1 cellular context compared by ENCODE assay signal in the genomic region with DNA sequence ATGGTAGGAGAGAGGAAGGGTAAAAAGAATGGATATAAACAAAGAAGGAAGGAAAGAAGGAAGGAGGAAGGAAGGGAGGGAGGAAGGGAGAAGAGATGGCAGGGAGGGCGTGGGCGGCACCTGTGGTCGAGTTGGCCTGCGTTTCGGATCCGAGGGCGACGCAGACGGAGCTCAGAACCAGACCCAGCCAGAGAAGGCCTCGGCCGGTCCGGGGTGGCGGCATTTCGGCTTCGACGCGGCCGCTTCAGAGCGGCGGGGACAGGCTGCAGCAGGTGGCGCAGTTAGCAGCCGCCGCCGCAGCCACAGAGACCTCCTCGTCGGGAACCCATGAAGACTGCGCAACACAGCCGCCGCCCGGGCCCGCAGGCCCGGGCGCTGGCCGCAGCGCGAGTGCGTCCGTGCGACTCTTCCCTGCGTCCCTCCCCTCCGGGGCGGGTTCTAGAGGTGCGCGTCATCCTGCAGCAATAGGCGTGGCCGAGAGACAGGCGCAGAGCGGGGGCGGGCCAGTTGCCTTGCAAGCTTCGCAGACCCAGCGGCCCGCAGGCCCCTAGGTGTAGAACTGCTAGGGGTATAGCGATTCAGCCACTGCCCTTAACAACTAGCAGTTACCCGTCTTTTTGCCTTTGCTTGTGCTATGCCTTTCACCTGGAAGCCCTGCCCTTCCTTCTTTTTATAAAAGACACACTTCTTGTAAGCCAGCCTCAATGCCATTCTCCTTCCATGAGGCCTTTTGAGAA.
TF ChIP-seq lines count a peak whose summit lies in the region.

Gene IDS, minus strand, starts transcription at position 392 of the 737 bp plus-strand sequence. Its CDS starts 169 bp downstream, at position 223.

TF ChIP-seq in HEK293, 187 proteins besides CTCF, POLR2A, EP300 and RAD21 (continued from another document and continues in another):
- TF ChIP-seq, protein P1, sequence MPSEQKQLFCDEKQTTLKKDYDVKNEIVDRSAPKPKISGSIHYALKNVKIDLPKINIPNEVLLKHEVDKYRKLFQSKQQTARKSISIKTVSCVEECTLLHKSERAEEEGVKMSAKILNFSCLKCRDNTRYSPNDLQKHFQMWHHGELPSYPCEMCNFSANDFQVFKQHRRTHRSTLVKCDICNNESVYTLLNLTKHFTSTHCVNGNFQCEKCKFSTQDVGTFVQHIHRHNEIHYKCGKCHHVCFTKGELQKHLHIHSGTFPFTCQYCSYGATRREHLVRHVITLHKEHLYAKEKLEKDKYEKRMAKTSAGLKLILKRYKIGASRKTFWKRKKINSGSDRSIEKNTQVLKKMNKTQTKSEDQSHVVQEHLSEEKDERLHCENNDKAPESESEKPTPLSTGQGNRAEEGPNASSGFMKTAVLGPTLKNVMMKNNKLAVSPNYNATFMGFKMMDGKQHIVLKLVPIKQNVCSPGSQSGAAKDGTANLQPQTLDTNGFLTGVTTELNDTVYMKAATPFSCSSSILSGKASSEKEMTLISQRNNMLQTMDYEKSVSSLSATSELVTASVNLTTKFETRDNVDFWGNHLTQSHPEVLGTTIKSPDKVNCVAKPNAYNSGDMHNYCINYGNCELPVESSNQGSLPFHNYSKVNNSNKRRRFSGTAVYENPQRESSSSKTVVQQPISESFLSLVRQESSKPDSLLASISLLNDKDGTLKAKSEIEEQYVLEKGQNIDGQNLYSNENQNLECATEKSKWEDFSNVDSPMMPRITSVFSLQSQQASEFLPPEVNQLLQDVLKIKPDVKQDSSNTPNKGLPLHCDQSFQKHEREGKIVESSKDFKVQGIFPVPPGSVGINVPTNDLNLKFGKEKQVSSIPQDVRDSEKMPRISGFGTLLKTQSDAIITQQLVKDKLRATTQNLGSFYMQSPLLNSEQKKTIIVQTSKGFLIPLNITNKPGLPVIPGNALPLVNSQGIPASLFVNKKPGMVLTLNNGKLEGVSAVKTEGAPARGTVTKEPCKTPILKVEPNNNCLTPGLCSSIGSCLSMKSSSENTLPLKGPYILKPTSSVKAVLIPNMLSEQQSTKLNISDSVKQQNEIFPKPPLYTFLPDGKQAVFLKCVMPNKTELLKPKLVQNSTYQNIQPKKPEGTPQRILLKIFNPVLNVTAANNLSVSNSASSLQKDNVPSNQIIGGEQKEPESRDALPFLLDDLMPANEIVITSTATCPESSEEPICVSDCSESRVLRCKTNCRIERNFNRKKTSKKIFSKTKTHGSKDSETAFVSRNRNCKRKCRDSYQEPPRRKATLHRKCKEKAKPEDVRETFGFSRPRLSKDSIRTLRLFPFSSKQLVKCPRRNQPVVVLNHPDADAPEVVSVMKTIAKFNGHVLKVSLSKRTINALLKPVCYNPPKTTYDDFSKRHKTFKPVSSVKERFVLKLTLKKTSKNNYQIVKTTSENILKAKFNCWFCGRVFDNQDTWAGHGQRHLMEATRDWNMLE (tag by site-specific recombination; conservative IDR thresholded peaks at IDR 0.05; ENCODE audit: low read depth): no peak
- TF ChIP-seq ZNF138 (tag by site-specific recombination; IDR thresholded peaks at IDR 0.05; ENCODE audit: borderline replicate concordance) (no peak), SCRT2 (tag by site-specific recombination; IDR thresholded peaks at IDR 0.05) (peak; percentile 88), KLF9 (tag by site-specific recombination; IDR thresholded peaks at IDR 0.05; ENCODE audit: low read depth) (peak; percentile 50; the same call in 1 of the 2 replicates), INSM2 (tag by site-specific recombination; IDR thresholded peaks at IDR 0.05) (peak; percentile 21; the same call in 1 of the 2 replicates), HOXA7 (CRISPR knock-in tag; IDR thresholded peaks at IDR 0.05; ENCODE audit: borderline replicate concordance) (no peak), ZNF426 (tag by site-specific recombination; IDR thresholded peaks at IDR 0.05) (no peak), ZNF2 (tag by site-specific recombination; IDR thresholded peaks at IDR 0.05) (0 out of 2 replicates have a peak, but pooled peaks have one; percentile 22), ZNF449 (tag by site-specific recombination; IDR thresholded peaks at IDR 0.05) (peak; percentile 35; the same call in 1 of the 2 replicates), ZNF600 (tag by site-specific recombination; IDR thresholded peaks at IDR 0.05) (peak; percentile 83), PATZ1 (tag by site-specific recombination; IDR thresholded peaks at IDR 0.05) (peak; percentile 19; the same call in 1 of the 2 replicates), ZNF335 (tag by site-specific recombination; conservative IDR thresholded peaks at IDR 0.05) (peak; percentile 38; the same call in 1 of the 2 replicates), GLIS2 (tag by site-specific recombination; IDR thresholded peaks at IDR 0.05) (0 out of 2 replicates have a peak, but pooled peaks have one; percentile 26), ZNF610 (tag by site-specific recombination; IDR thresholded peaks at IDR 0.05; ENCODE audit: borderline replicate concordance) (0 out of 2 replicates have a peak, but pooled peaks have one; percentile 42), ZNF561 (tag by site-specific recombination; IDR thresholded peaks at IDR 0.05; ENCODE audit: borderline replicate concordance) (peak; percentile 77; the same call in 1 of the 2 replicates), ZNF398 (tag by site-specific recombination; IDR thresholded peaks at IDR 0.05) (peak; percentile 89), ELK4 (IDR thresholded peaks at IDR 0.05; ENCODE audit: borderline replicate concordance, low read depth, low read length) (no peak), ZNF341 (tag by site-specific recombination; IDR thresholded peaks at IDR 0.05; ENCODE audit: low read depth) (no peak), ZNF658 (tag by site-specific recombination; IDR thresholded peaks at IDR 0.05) (peak; percentile 20; the same call in 1 of the 2 replicates), ZFP3 (tag by site-specific recombination; IDR thresholded peaks at IDR 0.05; ENCODE audit: low read depth) (no peak), ZNF76 (tag by site-specific recombination; IDR thresholded peaks at IDR 0.05; ENCODE audit: borderline replicate concordance, low read depth) (peak; percentile 50), ZBTB8A (tag by site-specific recombination; IDR thresholded peaks at IDR 0.05) (peak; percentile 30; the same call in 1 of the 2 replicates), ZNF670 (tag by site-specific recombination; IDR thresholded peaks at IDR 0.05; ENCODE audit: low read depth) (no peak), ZNF48 (tag by site-specific recombination; IDR thresholded peaks at IDR 0.05) (no peak), SP2 (tag by site-specific recombination; IDR thresholded peaks at IDR 0.05) (peak; percentile 75), ZBTB11 (tag by site-specific recombination; conservative IDR thresholded peaks at IDR 0.05; ENCODE audit: low read depth) (peak; percentile 58; the same call in 1 of the 2 replicates)
- TF ChIP-seq, protein P2, sequence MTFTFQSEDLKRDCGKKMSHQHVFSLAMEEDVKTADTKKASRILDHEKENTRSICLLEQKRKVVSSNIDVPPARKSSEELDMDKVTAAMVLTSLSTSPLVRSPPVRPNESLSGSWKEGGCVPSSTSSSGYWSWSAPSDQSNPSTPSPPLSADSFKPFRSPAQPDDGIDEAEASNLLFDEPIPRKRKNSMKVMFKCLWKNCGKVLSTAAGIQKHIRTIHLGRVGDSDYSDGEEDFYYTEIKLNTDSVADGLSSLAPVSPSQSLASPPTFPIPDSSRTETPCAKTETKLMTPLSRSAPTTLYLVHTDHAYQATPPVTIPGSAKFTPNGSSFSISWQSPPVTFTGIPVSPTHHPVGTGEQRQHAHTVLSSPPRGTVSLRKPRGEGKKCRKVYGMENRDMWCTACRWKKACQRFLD (tag by site-specific recombination; IDR thresholded peaks at IDR 0.05): no peak
- TF ChIP-seq, protein P3, sequence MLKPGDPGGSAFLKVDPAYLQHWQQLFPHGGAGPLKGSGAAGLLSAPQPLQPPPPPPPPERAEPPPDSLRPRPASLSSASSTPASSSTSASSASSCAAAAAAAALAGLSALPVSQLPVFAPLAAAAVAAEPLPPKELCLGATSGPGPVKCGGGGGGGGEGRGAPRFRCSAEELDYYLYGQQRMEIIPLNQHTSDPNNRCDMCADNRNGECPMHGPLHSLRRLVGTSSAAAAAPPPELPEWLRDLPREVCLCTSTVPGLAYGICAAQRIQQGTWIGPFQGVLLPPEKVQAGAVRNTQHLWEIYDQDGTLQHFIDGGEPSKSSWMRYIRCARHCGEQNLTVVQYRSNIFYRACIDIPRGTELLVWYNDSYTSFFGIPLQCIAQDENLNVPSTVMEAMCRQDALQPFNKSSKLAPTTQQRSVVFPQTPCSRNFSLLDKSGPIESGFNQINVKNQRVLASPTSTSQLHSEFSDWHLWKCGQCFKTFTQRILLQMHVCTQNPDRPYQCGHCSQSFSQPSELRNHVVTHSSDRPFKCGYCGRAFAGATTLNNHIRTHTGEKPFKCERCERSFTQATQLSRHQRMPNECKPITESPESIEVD (tag by site-specific recombination; IDR thresholded peaks at IDR 0.05): no peak
